In genomic region chr3:72313308-72313707, GRCh38 we compare ENCODE assay signal across 36 cellular contexts.
"Had no signal": no experiment of that assay in that cellular context is flagged by ENCODE, and none has a peak within 500 bp of the region (broad histone marks: within the 10 kb centered on the region; RNA-seq: fewer than 3 reads in every experiment).

No MANE protein-coding gene starts in this region.

- H3K9ac ChIP-seq: KMS-11 had no signal

- H3K27ac ChIP-seq: KMS-11 had no signal

- H3K4me2 ChIP-seq: KMS-11 had no signal

- H3K36me3 ChIP-seq: MG63 had no signal

- H3K4me3 ChIP-seq: MG63 had no signal

- H3K27me3 ChIP-seq: MG63 had no signal

- H3K9me3 ChIP-seq: MG63 had no signal

- DNase-seq: Karpas-422, Kasumi-1, KG1, MG63, MM.1S, MV-4-11, NCI-H1048, NCI-H1092, NCI-H1092 treated with DMSO at 0.1 percent for 48 hours, NCI-H1105, NCI-H1105 treated with DMSO at 0.1 percent for 48 hours, NCI-H1417, NCI-H1417 treated with DMSO at 0.1 percent for 48 hours, NCI-H1436, NCI-H1436 treated with DMSO at 0.1 percent for 48 hours, NCI-H1694, NCI-H1694 treated with DMSO at 0.1 percent for 48 hours, NCI-H187, NCI-H187 treated with DMSO at 0.1 percent for 48 hours, NCI-H1930, NCI-H2029 treated with DMSO at 0.1 percent for 48 hours, NCI-H2081, NCI-H2081 treated with DMSO at 0.1 percent for 48 hours, NCI-H2107, NCI-H2171, NCI-H2171 treated with DMSO at 0.1 percent for 48 hours, NCI-H2227 treated with DMSO at 0.1 percent for 48 hours, NCI-H226, NCI-H345, NCI-H446, NCI-H446 treated with DMSO at 0.1 percent for 48 hours, NCI-H510A, NCI-H510A treated with DMSO at 0.1 percent for 48 hours, NCI-H524, NCI-H524 treated with DMSO at 0.1 percent for 48 hours had no signal
